ENCODE assay signal across 1 cellular context in genomic region chr2:172836386-172837200, GRCh38.
TF ChIP-seq lines count a peak whose summit lies in the region.

No MANE protein-coding gene starts in this region.

TF ChIP-seq in H1, 55 proteins besides CTCF, POLR2A, EP300 and RAD21 (continued from another document):
- no peak for TF ChIP-seq CHD7 (IDR thresholded peaks at IDR 0.05; ENCODE audit: insufficient replicate concordance, low read length)
- no peak for TF ChIP-seq CHD1 (IDR thresholded peaks at IDR 0.05; ENCODE audit: low read depth, low read length)
- no peak for TF ChIP-seq E2F6 (IDR thresholded peaks at IDR 0.05)
- TF ChIP-seq EGR1 (IDR thresholded peaks at IDR 0.05; ENCODE audit: borderline replicate concordance, low read depth, low read length): no peak
- TF ChIP-seq EZH2 (IDR thresholded peaks at IDR 0.05; ENCODE audit: low read depth, low read length, severe bottlenecking): no peak
- TF ChIP-seq CTBP2 (IDR thresholded peaks at IDR 0.05; ENCODE audit: borderline replicate concordance, insufficient read depth, insufficient read length, low read length): no peak
- TF ChIP-seq HDAC6 (IDR thresholded peaks at IDR 0.05; ENCODE audit: low read depth, low read length): no peak
- TF ChIP-seq MAX (IDR thresholded peaks at IDR 0.05): no peak
- TF ChIP-seq CBX8 (IDR thresholded peaks at IDR 0.05; ENCODE audit: borderline replicate concordance, low read depth, low read length): no peak
TF ChIP-seq in H1: peak in this region for 0.
